Comparison of ENCODE assay signal across 33 cellular contexts in genomic region chr9:85667374-85667773, GRCh38.
"Had no signal": no experiment of that assay in that cellular context is flagged by ENCODE, and none has a peak within 500 bp of the region (broad histone marks: within the 10 kb centered on the region; RNA-seq: fewer than 3 reads in every experiment).

No MANE protein-coding gene starts in this region.

- H3K9me3 ChIP-seq: adrenal gland, ascending aorta, body of pancreas, breast epithelium had no signal

- H3K4me3 ChIP-seq: adrenal gland, ascending aorta, body of pancreas, breast epithelium, cardiac muscle cell had no signal

- H3K4me1 ChIP-seq: adrenal gland, ascending aorta, body of pancreas, breast epithelium had no signal

- H3K27ac ChIP-seq: adrenal gland, ascending aorta, body of pancreas, brain microvascular endothelial cell, breast epithelium, cardiac muscle cell had no signal

- FAIRE-seq: astrocyte, bronchial epithelial cell, colon had no signal

- DNase-seq: activated effector memory CD4-positive, alpha-beta T cell treated with anti-CD3 and anti-CD28 coated beads, Interleukin-2, amount 50 U/mL, for 16 hours; activated effector memory CD4-positive, alpha-beta T cell treated with Interleukin-2 at 50 U/mL for 16 hours; activated gamma-delta T cell; activated gamma-delta T cell treated with Interleukin-2 at 50 U/mL for 16 hours; activated naive CD4-positive, alpha-beta T cell; activated naive CD4-positive, alpha-beta T cell treated with anti-CD3 and anti-CD28 coated beads for 36 hours; activated naive CD4-positive, alpha-beta T cell treated with anti-CD3 and anti-CD28 coated beads, Interleukin-2, amount 10 ng/mL, durations not matched to agents 7 days and 5 days; activated naive CD4-positive, alpha-beta T cell treated with anti-CD3 and anti-CD28 coated beads, Interleukin-2, amount 50 U/mL, for 16 hours; activated naive CD4-positive, alpha-beta T cell treated with Interleukin-2 at 50 U/mL for 16 hours; activated naive CD8-positive, alpha-beta T cell treated with anti-CD3 and anti-CD28 coated beads for 36 hours; activated naive CD8-positive, alpha-beta T cell treated with anti-CD3 and anti-CD28 coated beads, Interleukin-2, amount 10 ng/mL, durations not matched to agents 7 days and 5 days; activated naive CD8-positive, alpha-beta T cell treated with anti-CD3 and anti-CD28 coated beads, Interleukin-2, amount 50 U/mL, for 24 hours; activated T-cell treated with anti-CD3 and anti-CD28 coated beads, Interleukin-2, amount 50 U/mL, for 4 hours; activated T-cell treated with anti-CD3 and anti-CD28 coated beads, Interleukin-2, amount 50 U/mL, for 48 hours; activated T-cell treated with anti-CD3 and anti-CD28 coated beads, Interleukin-2, amount 50 U/mL, for 72 hours; adrenal gland; amniotic stem cell; amygdala; anterior cingulate cortex; aorta; body of pancreas; brain microvascular endothelial cell; caudate nucleus; central memory CD4-positive, alpha-beta T cell; cerebellar nuclear complex had no signal

- ATAC-seq: activated naive CD4-positive, alpha-beta T cell treated with anti-CD3 and anti-CD28 coated beads, Interleukin-2, amount 50 U/mL, for 72 hours; activated naive CD8-positive, alpha-beta T cell treated with anti-CD3 and anti-CD28 coated beads, Interleukin-2, amount 50 U/mL, for 24 hours; activated T-cell treated with anti-CD3 and anti-CD28 coated beads, Interleukin-2, amount 50 U/mL, for 4 hours; activated T-cell treated with anti-CD3 and anti-CD28 coated beads, Interleukin-2, amount 50 U/mL, for 72 hours; activated T-helper 17 cell treated with anti-CD3 and anti-CD28 coated beads, Interleukin-2, amount 50 U/mL, for 72 hours; body of pancreas had no signal

- H3K27me3 ChIP-seq: adrenal gland, ascending aorta, body of pancreas, brain microvascular endothelial cell, breast epithelium, cardiac muscle cell had no signal

- H3K36me3 ChIP-seq: adrenal gland, brain microvascular endothelial cell had no signal
